8 cellular contexts compared by ENCODE assay signal in genomic region chr2:86808315-86809161, GRCh38. TPM values are rescaled to one million over a fixed set of nuclear protein-coding genes. Genes with fewer than 3 reads are reported as not detected.
DNase-seq lines count a peak whose midpoint lies in the region; ATAC-seq and TF ChIP-seq lines count a peak whose summit lies in the region.

No MANE protein-coding gene starts in this region.

- CTCF ChIA-PET in BJ (lab: Yijun Ruan, JAX) = interaction anchor here (0.6 to 3.0 kb wide), 10 partner anchors 11 to 410 kb away, joined by 3 to 11 read pairs (median 4); no protein-coding TSS in a partner anchor

- peaks cover 6 to 25% (median 16%) of the 10 kb centered on the region in 4 donors for H3K4me1 ChIP-seq in liver (ENCODE audit: control insufficient read depth in 4 of 4, insufficient read depth in 4 of 4, low read length in 3 of 4)

- H3K27me3 ChIP-seq in BJ (ENCODE audit: control insufficient read depth, insufficient read depth, low read length) (peaks cover 15% of the 10 kb centered on the region), liver (ENCODE audit: control insufficient read depth in 4 of 4, insufficient read depth in 4 of 4, low read length in 3 of 4) (no peaks in the 10 kb centered on the region)

- DNase-seq in BJ (ENCODE audit: low read depth) (peak; percentile 6), NCI-H526 treated with DMSO at 0.1 percent for 48 hours (lab: John Stamatoyannopoulos, UW) (peak; percentile 87), dermis microvascular lymphatic vessel endothelial cell (ENCODE audit: low read depth in 2 of 2) (peak; percentile 50 to 78)
- DNase-seq in activated CD4-positive, alpha-beta T cell treated with anti-CD3 and anti-CD28 coated beads, Interleukin-2, amount 50 U/mL, for 24 hours (ENCODE audit: low read depth in 1 of 2, low spot score in 1 of 2) = peak; percentile 90 to 95
- DNase-seq in stimulated activated CD4-positive, alpha-beta T cell treated with anti-CD3 and anti-CD28 coated beads, Interleukin-2, amount 100 ng/mL, for 48 hours = peak; percentile 92 to 96

- H3K36me3 ChIP-seq in BJ (ENCODE audit: control insufficient read depth, insufficient read depth, low read length) (no peaks in the 10 kb centered on the region), liver (ENCODE audit: control insufficient read depth in 4 of 4, insufficient read depth in 3 of 4, low read depth in 1 of 4, low read length in 3 of 4) (no peaks in the 10 kb centered on the region)

- 12% methylated on average over 36 of the region's 36 CpGs for WGBS in liver

- H3K4me3 ChIP-seq in BJ (ENCODE audit: low read depth, low read length) = peak overlapping the region; percentile 25
- H3K4me3 ChIP-seq in liver (ENCODE audit: low read depth in 1 of 3, low read length in 3 of 3) = peak overlapping the region; percentile 37 to 63 (median 55)

- ATAC-seq in GM19372 (IDR thresholded peaks at IDR 0.05; ENCODE audit: low read depth, unreplicated experiment) (peak; percentile 95), HG03521 (IDR thresholded peaks at IDR 0.05; ENCODE audit: unreplicated experiment) (peak; percentile 85)

- TF ChIP-seq RAD21 in liver (IDR thresholded peaks at IDR 0.05) = peak; percentile 90 to 94

- no peak overlapping the region for H3K9ac ChIP-seq in liver (ENCODE audit: low read depth in 1 of 2, low read length in 2 of 2)

- H3K27ac ChIP-seq in liver (ENCODE audit: low read depth in 1 of 2, low read length in 2 of 2) = no peak overlapping the region

- no peaks in the 10 kb centered on the region for H3K9me3 ChIP-seq in liver (ENCODE audit: control insufficient read depth in 4 of 4, low read length in 3 of 4)

- POLR2A ChIA-PET in BJ (lab: Charles Lee) = no interaction called here

- peak; percentile 85 for TF ChIP-seq CTCF in BJ (IDR thresholded peaks at IDR 0.05; ENCODE audit: insufficient read depth, low read depth, low read length)
- TF ChIP-seq CTCF in liver (IDR thresholded peaks at IDR 0.05; ENCODE audit: low read depth, low read length, missing input control) = peak; percentile 93

TF ChIP-seq in liver, 16 proteins besides CTCF, POLR2A, EP300 and RAD21:
- TF ChIP-seq YY1 (IDR thresholded peaks at IDR 0.05) = no peak
- peak; percentile 6 to 56 for TF ChIP-seq RXRA (IDR thresholded peaks at IDR 0.05)
- no peak for TF ChIP-seq SP1 (IDR thresholded peaks at IDR 0.05)
TF ChIP-seq in liver: peak in this region for 1.

RNA-seq across cellular contexts. Expression of gene CD8A, which starts 17.8 kb away (rescaled TPM):
- not detected in 2 replicates for polyA plus RNA-seq in BJ (2011; rRNA removed)
- not detected in 2 replicates for polyA minus RNA-seq in BJ (2011; rRNA and poly(A)+ RNA removed)
- under 0.01 TPM in 2 replicates for total RNA-seq in dermis microvascular lymphatic vessel endothelial cell
- under 1 TPM; 0.42 to 0.47 TPM for total RNA-seq in liver
- 1 to 10 TPM in 1 of 2 donors, under 1 TPM in 1; 0.90 to 1.8 TPM for polyA plus RNA-seq in liver

RNA-seq across cellular contexts. Expression of gene CD8B, which starts 53.1 kb away (rescaled TPM):
- polyA plus RNA-seq in BJ (2011; rRNA removed) (not detected in 2 replicates), liver (under 1 TPM; 0.39 to 0.89 TPM)
- polyA minus RNA-seq in BJ (2011; rRNA and poly(A)+ RNA removed) = not detected in 2 replicates
- total RNA-seq in dermis microvascular lymphatic vessel endothelial cell (not detected in 2 replicates), liver (1 to 10 TPM in 1 of 2 donors, under 1 TPM in 1; 0.17 to 1.0 TPM)

Comparison
In these comparisons a context has a peak if more than half of its experiments do, and no peak if none do; other contexts are left out.
1. DNase-seq: peak in every context shown above with its lines; median percentile 94 in stimulated activated CD4-positive, alpha-beta T cell treated with anti-CD3 and anti-CD28 coated beads, Interleukin-2, amount 100 ng/mL, for 48 hours; 92 in activated CD4-positive, alpha-beta T cell treated with anti-CD3 and anti-CD28 coated beads, Interleukin-2, amount 50 U/mL, for 24 hours; 87 in NCI-H526 treated with DMSO at 0.1 percent for 48 hours; 64 in dermis microvascular lymphatic vessel endothelial cell; 6 in BJ.